In the genomic region with DNA sequence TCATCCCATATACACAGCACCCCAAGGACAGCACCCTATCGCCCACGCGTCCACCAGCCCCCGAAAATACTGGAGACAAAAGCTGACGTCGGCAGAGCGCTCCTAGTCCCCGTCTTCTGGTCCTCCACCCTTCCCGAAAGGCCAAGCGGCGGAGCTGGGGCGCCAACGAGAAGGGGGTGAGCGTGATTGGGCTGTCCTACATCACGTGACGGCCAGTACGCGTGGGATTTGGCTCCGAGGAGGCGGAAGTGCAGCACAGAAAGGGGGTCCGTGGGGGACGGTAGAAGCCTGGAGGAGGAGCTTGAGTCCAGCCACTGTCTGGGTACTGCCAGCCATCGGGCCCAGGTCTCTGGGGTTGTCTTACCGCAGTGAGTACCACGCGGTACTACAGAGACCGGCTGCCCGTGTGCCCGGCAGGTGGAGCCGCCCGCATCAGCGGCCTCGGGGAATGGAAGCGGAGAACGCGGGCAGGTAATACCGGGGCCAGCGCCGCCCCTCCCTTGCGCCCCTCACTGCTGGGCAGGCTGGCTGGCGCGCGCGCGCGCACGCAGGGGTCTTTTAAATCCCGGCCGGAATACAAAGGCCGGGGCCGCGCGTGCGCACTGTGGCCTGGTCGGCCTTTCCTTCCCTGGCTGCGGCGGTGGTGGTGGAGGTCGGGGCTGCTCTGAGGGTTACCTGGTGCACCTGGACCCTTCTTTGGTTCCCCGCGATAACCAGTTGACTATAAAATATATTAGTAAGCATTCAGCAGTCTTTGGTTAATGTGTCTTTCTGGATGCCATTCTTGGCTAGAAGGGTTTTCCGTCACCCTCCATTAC, we compare ENCODE assay signal across 1 cellular context.
TF ChIP-seq lines count a peak whose summit lies in the region.

A gene (plus strand): TSS at position 283 of the 818 bp plus-strand sequence. CDS start 166 bp downstream, at position 449.

TF ChIP-seq in WTC11, 78 proteins besides CTCF, POLR2A, EP300 and RAD21 (continued from another document and continues in another):
- TF ChIP-seq GRHL2 (CRISPR knock-in tag; IDR thresholded peaks at IDR 0.05; ENCODE audit: insufficient replicate concordance, severe bottlenecking), result no peak
- no peak; the same call in 1 of the 2 replicates for TF ChIP-seq HMGA2 (CRISPR knock-in tag; IDR thresholded peaks at IDR 0.05)
- TF ChIP-seq, protein P1, sequence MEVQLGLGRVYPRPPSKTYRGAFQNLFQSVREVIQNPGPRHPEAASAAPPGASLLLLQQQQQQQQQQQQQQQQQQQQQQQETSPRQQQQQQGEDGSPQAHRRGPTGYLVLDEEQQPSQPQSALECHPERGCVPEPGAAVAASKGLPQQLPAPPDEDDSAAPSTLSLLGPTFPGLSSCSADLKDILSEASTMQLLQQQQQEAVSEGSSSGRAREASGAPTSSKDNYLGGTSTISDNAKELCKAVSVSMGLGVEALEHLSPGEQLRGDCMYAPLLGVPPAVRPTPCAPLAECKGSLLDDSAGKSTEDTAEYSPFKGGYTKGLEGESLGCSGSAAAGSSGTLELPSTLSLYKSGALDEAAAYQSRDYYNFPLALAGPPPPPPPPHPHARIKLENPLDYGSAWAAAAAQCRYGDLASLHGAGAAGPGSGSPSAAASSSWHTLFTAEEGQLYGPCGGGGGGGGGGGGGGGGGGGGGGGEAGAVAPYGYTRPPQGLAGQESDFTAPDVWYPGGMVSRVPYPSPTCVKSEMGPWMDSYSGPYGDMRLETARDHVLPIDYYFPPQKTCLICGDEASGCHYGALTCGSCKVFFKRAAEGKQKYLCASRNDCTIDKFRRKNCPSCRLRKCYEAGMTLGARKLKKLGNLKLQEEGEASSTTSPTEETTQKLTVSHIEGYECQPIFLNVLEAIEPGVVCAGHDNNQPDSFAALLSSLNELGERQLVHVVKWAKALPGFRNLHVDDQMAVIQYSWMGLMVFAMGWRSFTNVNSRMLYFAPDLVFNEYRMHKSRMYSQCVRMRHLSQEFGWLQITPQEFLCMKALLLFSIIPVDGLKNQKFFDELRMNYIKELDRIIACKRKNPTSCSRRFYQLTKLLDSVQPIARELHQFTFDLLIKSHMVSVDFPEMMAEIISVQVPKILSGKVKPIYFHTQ (CRISPR knock-in tag; IDR thresholded peaks at IDR 0.05), result no peak
- TF ChIP-seq, protein P2, sequence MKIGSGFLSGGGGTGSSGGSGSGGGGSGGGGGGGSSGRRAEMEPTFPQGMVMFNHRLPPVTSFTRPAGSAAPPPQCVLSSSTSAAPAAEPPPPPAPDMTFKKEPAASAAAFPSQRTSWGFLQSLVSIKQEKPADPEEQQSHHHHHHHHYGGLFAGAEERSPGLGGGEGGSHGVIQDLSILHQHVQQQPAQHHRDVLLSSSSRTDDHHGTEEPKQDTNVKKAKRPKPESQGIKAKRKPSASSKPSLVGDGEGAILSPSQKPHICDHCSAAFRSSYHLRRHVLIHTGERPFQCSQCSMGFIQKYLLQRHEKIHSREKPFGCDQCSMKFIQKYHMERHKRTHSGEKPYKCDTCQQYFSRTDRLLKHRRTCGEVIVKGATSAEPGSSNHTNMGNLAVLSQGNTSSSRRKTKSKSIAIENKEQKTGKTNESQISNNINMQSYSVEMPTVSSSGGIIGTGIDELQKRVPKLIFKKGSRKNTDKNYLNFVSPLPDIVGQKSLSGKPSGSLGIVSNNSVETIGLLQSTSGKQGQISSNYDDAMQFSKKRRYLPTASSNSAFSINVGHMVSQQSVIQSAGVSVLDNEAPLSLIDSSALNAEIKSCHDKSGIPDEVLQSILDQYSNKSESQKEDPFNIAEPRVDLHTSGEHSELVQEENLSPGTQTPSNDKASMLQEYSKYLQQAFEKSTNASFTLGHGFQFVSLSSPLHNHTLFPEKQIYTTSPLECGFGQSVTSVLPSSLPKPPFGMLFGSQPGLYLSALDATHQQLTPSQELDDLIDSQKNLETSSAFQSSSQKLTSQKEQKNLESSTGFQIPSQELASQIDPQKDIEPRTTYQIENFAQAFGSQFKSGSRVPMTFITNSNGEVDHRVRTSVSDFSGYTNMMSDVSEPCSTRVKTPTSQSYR (CRISPR knock-in tag; IDR thresholded peaks at IDR 0.05), result no peak
- peak; percentile 76 for TF ChIP-seq SP1 (CRISPR knock-in tag; conservative IDR thresholded peaks at IDR 0.05)
- peak; percentile 3 for TF ChIP-seq TEAD1 (CRISPR knock-in tag; IDR thresholded peaks at IDR 0.05)
- no peak for TF ChIP-seq NR1H2 (CRISPR knock-in tag; IDR thresholded peaks at IDR 0.05)
- TF ChIP-seq, protein P3, sequence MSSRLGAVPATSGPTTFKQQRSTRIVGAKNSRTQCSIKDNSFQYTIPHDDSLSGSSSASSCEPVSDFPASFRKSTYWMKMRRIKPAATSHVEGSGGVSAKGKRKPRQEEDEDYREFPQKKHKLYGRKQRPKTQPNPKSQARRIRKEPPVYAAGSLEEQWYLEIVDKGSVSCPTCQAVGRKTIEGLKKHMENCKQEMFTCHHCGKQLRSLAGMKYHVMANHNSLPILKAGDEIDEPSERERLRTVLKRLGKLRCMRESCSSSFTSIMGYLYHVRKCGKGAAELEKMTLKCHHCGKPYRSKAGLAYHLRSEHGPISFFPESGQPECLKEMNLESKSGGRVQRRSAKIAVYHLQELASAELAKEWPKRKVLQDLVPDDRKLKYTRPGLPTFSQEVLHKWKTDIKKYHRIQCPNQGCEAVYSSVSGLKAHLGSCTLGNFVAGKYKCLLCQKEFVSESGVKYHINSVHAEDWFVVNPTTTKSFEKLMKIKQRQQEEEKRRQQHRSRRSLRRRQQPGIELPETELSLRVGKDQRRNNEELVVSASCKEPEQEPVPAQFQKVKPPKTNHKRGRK (CRISPR knock-in tag; IDR thresholded peaks at IDR 0.05; ENCODE audit: borderline replicate concordance), result no peak
- TF ChIP-seq FOXK1 (CRISPR knock-in tag; IDR thresholded peaks at IDR 0.05), result no peak; the same call in 1 of the 2 replicates
- TF ChIP-seq, protein P4, sequence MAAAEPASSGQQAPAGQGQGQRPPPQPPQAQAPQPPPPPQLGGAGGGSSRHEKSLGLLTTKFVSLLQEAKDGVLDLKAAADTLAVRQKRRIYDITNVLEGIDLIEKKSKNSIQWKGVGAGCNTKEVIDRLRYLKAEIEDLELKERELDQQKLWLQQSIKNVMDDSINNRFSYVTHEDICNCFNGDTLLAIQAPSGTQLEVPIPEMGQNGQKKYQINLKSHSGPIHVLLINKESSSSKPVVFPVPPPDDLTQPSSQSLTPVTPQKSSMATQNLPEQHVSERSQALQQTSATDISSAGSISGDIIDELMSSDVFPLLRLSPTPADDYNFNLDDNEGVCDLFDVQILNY (CRISPR knock-in tag; IDR thresholded peaks at IDR 0.05), result peak; percentile 74; the same call in 1 of the 2 replicates
- TF ChIP-seq CBFB (CRISPR knock-in tag; IDR thresholded peaks at IDR 0.05; ENCODE audit: low read depth), result no peak
- TF ChIP-seq, protein P5, sequence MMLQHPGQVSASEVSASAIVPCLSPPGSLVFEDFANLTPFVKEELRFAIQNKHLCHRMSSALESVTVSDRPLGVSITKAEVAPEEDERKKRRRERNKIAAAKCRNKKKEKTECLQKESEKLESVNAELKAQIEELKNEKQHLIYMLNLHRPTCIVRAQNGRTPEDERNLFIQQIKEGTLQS (CRISPR knock-in tag; conservative IDR thresholded peaks at IDR 0.05), result no peak
- TF ChIP-seq, protein P6, sequence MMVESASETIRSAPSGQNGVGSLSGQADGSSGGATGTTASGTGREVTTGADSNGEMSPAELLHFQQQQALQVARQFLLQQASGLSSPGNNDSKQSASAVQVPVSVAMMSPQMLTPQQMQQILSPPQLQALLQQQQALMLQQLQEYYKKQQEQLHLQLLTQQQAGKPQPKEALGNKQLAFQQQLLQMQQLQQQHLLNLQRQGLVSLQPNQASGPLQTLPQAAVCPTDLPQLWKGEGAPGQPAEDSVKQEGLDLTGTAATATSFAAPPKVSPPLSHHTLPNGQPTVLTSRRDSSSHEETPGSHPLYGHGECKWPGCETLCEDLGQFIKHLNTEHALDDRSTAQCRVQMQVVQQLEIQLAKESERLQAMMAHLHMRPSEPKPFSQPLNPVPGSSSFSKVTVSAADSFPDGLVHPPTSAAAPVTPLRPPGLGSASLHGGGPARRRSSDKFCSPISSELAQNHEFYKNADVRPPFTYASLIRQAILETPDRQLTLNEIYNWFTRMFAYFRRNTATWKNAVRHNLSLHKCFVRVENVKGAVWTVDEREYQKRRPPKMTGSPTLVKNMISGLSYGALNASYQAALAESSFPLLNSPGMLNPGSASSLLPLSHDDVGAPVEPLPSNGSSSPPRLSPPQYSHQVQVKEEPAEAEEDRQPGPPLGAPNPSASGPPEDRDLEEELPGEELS (CRISPR knock-in tag; IDR thresholded peaks at IDR 0.05), result peak; percentile 81; the same call in 1 of the 2 replicates
- TF ChIP-seq SMAD3 (CRISPR knock-in tag; IDR thresholded peaks at IDR 0.05; ENCODE audit: borderline replicate concordance), result peak; percentile 8; the same call in 1 of the 2 replicates
- TF ChIP-seq SMAD4 (CRISPR knock-in tag; IDR thresholded peaks at IDR 0.05), result no peak
- TF ChIP-seq NFE2L1 (CRISPR knock-in tag; IDR thresholded peaks at IDR 0.05), result peak; percentile 10; the same call in 1 of the 2 replicates
- TF ChIP-seq IRF2 (CRISPR knock-in tag; IDR thresholded peaks at IDR 0.05; ENCODE audit: borderline replicate concordance, low read depth), result no peak
- peak; percentile 76; the same call in 1 of the 2 replicates for TF ChIP-seq MYBL2 (CRISPR knock-in tag; IDR thresholded peaks at IDR 0.05)
- no peak for TF ChIP-seq SOX15 (CRISPR knock-in tag; IDR thresholded peaks at IDR 0.05)
- TF ChIP-seq ZBTB21 (CRISPR knock-in tag; IDR thresholded peaks at IDR 0.05; ENCODE audit: borderline replicate concordance), result peak; percentile 73; the same call in 1 of the 2 replicates
- TF ChIP-seq, protein P7, sequence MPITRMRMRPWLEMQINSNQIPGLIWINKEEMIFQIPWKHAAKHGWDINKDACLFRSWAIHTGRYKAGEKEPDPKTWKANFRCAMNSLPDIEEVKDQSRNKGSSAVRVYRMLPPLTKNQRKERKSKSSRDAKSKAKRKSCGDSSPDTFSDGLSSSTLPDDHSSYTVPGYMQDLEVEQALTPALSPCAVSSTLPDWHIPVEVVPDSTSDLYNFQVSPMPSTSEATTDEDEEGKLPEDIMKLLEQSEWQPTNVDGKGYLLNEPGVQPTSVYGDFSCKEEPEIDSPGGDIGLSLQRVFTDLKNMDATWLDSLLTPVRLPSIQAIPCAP (CRISPR knock-in tag; IDR thresholded peaks at IDR 0.05), result no peak
- peak; percentile 88 for TF ChIP-seq GABPB1 (CRISPR knock-in tag; IDR thresholded peaks at IDR 0.05)
- TF ChIP-seq, protein P8, sequence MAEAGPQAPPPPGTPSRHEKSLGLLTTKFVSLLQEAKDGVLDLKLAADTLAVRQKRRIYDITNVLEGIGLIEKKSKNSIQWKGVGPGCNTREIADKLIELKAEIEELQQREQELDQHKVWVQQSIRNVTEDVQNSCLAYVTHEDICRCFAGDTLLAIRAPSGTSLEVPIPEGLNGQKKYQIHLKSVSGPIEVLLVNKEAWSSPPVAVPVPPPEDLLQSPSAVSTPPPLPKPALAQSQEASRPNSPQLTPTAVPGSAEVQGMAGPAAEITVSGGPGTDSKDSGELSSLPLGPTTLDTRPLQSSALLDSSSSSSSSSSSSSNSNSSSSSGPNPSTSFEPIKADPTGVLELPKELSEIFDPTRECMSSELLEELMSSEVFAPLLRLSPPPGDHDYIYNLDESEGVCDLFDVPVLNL (CRISPR knock-in tag; IDR thresholded peaks at IDR 0.05; ENCODE audit: borderline replicate concordance, low read depth), result no peak
- peak; percentile 59; the same call in 1 of the 2 replicates for TF ChIP-seq ETV6 (CRISPR knock-in tag; IDR thresholded peaks at IDR 0.05)
- TF ChIP-seq NFYB (CRISPR knock-in tag; conservative IDR thresholded peaks at IDR 0.05; ENCODE audit: low read depth), result peak; percentile 86
- no peak for TF ChIP-seq ZNF671 (CRISPR knock-in tag; IDR thresholded peaks at IDR 0.05)
- no peak for TF ChIP-seq RORB (CRISPR knock-in tag; IDR thresholded peaks at IDR 0.05)
- TF ChIP-seq ZNF219 (CRISPR knock-in tag; IDR thresholded peaks at IDR 0.05; ENCODE audit: borderline replicate concordance), result no peak
- no peak for TF ChIP-seq MXD4 (CRISPR knock-in tag; IDR thresholded peaks at IDR 0.05; ENCODE audit: borderline replicate concordance)
- peak; percentile 68; the same call in 1 of the 2 replicates for TF ChIP-seq KAT7 (CRISPR knock-in tag; IDR thresholded peaks at IDR 0.05; ENCODE audit: borderline replicate concordance)
- TF ChIP-seq, protein P9, sequence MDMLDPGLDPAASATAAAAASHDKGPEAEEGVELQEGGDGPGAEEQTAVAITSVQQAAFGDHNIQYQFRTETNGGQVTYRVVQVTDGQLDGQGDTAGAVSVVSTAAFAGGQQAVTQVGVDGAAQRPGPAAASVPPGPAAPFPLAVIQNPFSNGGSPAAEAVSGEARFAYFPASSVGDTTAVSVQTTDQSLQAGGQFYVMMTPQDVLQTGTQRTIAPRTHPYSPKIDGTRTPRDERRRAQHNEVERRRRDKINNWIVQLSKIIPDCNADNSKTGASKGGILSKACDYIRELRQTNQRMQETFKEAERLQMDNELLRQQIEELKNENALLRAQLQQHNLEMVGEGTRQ (CRISPR knock-in tag; IDR thresholded peaks at IDR 0.05), result peak; percentile 99
- TF ChIP-seq, protein P10, sequence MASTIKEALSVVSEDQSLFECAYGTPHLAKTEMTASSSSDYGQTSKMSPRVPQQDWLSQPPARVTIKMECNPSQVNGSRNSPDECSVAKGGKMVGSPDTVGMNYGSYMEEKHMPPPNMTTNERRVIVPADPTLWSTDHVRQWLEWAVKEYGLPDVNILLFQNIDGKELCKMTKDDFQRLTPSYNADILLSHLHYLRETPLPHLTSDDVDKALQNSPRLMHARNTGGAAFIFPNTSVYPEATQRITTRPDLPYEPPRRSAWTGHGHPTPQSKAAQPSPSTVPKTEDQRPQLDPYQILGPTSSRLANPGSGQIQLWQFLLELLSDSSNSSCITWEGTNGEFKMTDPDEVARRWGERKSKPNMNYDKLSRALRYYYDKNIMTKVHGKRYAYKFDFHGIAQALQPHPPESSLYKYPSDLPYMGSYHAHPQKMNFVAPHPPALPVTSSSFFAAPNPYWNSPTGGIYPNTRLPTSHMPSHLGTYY (CRISPR knock-in tag; IDR thresholded peaks at IDR 0.05), result no peak
- TF ChIP-seq, protein P11, sequence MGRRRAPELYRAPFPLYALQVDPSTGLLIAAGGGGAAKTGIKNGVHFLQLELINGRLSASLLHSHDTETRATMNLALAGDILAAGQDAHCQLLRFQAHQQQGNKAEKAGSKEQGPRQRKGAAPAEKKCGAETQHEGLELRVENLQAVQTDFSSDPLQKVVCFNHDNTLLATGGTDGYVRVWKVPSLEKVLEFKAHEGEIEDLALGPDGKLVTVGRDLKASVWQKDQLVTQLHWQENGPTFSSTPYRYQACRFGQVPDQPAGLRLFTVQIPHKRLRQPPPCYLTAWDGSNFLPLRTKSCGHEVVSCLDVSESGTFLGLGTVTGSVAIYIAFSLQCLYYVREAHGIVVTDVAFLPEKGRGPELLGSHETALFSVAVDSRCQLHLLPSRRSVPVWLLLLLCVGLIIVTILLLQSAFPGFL (CRISPR knock-in tag; IDR thresholded peaks at IDR 0.05; ENCODE audit: borderline replicate concordance), result no peak
- no peak for TF ChIP-seq ZNF423 (CRISPR knock-in tag; IDR thresholded peaks at IDR 0.05)
- TF ChIP-seq, protein P12, sequence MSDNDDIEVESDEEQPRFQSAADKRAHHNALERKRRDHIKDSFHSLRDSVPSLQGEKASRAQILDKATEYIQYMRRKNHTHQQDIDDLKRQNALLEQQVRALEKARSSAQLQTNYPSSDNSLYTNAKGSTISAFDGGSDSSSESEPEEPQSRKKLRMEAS (CRISPR knock-in tag; IDR thresholded peaks at IDR 0.05), result peak; percentile 96
- TF ChIP-seq, protein P13, sequence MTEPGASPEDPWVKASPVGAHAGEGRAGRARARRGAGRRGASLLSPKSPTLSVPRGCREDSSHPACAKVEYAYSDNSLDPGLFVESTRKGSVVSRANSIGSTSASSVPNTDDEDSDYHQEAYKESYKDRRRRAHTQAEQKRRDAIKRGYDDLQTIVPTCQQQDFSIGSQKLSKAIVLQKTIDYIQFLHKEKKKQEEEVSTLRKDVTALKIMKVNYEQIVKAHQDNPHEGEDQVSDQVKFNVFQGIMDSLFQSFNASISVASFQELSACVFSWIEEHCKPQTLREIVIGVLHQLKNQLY (CRISPR knock-in tag; IDR thresholded peaks at IDR 0.05), result 0 out of 2 replicates have a peak, but pooled peaks have one; percentile 61
